14 cellular contexts compared by ENCODE assay signal in the genomic region with DNA sequence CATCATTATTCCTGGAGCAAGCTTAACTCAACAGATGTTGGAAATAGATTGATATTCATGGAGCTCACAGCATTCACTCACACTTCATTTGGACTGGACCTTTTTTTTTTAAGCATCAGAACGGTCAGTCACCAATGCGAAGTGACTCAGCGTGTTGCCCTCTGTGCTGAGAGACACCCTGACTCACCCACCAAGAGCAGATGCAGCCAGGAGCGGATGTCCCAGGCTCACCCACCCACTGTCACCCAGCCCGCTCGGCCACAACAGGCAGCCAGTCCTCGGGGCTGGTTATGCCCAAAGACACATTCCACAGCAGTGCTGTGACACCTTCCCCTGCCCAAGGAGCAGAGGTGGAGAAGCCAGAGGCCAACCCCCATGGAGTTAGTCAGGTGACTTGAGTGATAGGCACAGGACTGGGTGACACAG. TPM values are rescaled to one million over a fixed set of nuclear protein-coding genes. Genes with fewer than 3 reads are reported as not detected.
DNase-seq lines count a peak whose midpoint lies in the region; FAIRE-seq and TF ChIP-seq lines count a peak whose summit lies in the region.
"Had no signal": no experiment of that assay in that cellular context is flagged by ENCODE, and none has a peak within 500 bp of the region (broad histone marks: within the 10 kb centered on the region; RNA-seq: fewer than 3 reads in every experiment).

No MANE protein-coding gene starts in this region.

- CTCF ChIA-PET in CD4-positive, alpha-beta memory T cell (lab: Charles Lee; ENCODE audit: partially characterized antibody), result interaction anchor here (2.6 to 7.9 kb wide), 2 partner anchors 13 to 49 kb away, joined by 27 to 47 read pairs; a partner anchor contains a TSS

- H2AFZ ChIP-seq in astrocyte (ENCODE audit: low read depth, low read length), result no peak overlapping the region

- peaks cover 40% of the 10 kb centered on the region for H3K4me1 ChIP-seq in CD4-positive, alpha-beta memory T cell (ENCODE audit: insufficient read depth, low read length)
- H3K4me1 ChIP-seq in astrocyte (ENCODE audit: insufficient read depth, low read length), result peaks cover 5% of the 10 kb centered on the region
- H3K4me1 ChIP-seq in effector memory CD4-positive, alpha-beta T cell (ENCODE audit: control insufficient read depth, insufficient read depth, low read length, poor library complexity, severe bottlenecking), result peaks cover 19% of the 10 kb centered on the region
- H3K4me1 ChIP-seq in esophagus muscularis mucosa, result no peaks in the 10 kb centered on the region
- H3K4me1 ChIP-seq: right lobe of liver had no signal

- H3K4me3 Mint-ChIP-seq in CD4-positive, alpha-beta memory T cell, result no peak overlapping the region
- H3K4me3 Mint-ChIP-seq in astrocyte (ENCODE audit: unreplicated experiment), result no peak overlapping the region

- TF ChIP-seq POLR2A in esophagus muscularis mucosa (IDR thresholded peaks at IDR 0.05; ENCODE audit: low read depth), result no peak

- no peak overlapping the region for H3K4me3 ChIP-seq in CD4-positive, alpha-beta memory T cell (ENCODE audit: low read length in 2 of 2)
- H3K4me3 ChIP-seq in astrocyte (ENCODE audit: insufficient read depth, low read depth, low read length) (no peak overlapping the region), esophagus muscularis mucosa (no peak overlapping the region)
- H3K4me3 ChIP-seq in effector memory CD4-positive, alpha-beta T cell (ENCODE audit: insufficient read depth, low read depth, low read length, poor library complexity, severe bottlenecking), result no peak overlapping the region
- H3K4me3 ChIP-seq: right lobe of liver had no signal

- H3K27ac ChIP-seq in CD4-positive, alpha-beta memory T cell (ENCODE audit: low read depth, low read length), result no peak overlapping the region
- H3K27ac ChIP-seq in astrocyte (ENCODE audit: low read depth, low read length) (no peak overlapping the region), esophagus muscularis mucosa (replicated peaks in 1 of 4) (no peak overlapping the region)
- H3K27ac ChIP-seq in effector memory CD4-positive, alpha-beta T cell (ENCODE audit: insufficient read depth, low read length, poor library complexity, severe bottlenecking), result no peak overlapping the region
- H3K27ac ChIP-seq: right lobe of liver had no signal

- no peak for TF ChIP-seq CTCF in astrocyte (IDR thresholded peaks at IDR 0.05; ENCODE audit: insufficient read depth, low read depth, low read length)
- TF ChIP-seq CTCF in esophagus muscularis mucosa (IDR thresholded peaks at IDR 0.05), result no peak

- peaks cover 60% of the 10 kb centered on the region for H3K36me3 ChIP-seq in CD4-positive, alpha-beta memory T cell (ENCODE audit: insufficient read depth, low read length)
- H3K36me3 ChIP-seq in astrocyte (ENCODE audit: insufficient read depth, low read length) (no peaks in the 10 kb centered on the region), esophagus muscularis mucosa (peaks cover 0 to 48% (median 24%) of the 10 kb centered on the region in 4 donors)
- H3K36me3 ChIP-seq in effector memory CD4-positive, alpha-beta T cell (ENCODE audit: control insufficient read depth, insufficient read depth, low read length), result peaks cover 64% of the 10 kb centered on the region

- H3K36me3 Mint-ChIP-seq in CD4-positive, alpha-beta memory T cell, result peaks cover 54 to 83% of the 10 kb centered on the region in 2 donors
- peaks cover 6% of the 10 kb centered on the region for H3K36me3 Mint-ChIP-seq in astrocyte (ENCODE audit: low read depth, unreplicated experiment)

- H3K4me1 Mint-ChIP-seq in CD4-positive, alpha-beta memory T cell, result peaks cover 30 to 55% (median 38%) of the 10 kb centered on the region in 4 donors
- peaks cover 12% of the 10 kb centered on the region for H3K4me1 Mint-ChIP-seq in astrocyte (ENCODE audit: low read depth, unreplicated experiment)

- no peaks in the 10 kb centered on the region for H3K79me2 ChIP-seq in astrocyte (ENCODE audit: insufficient read depth, low read length)

- H4K20me1 ChIP-seq in astrocyte (ENCODE audit: insufficient read depth, low read length), result no peaks in the 10 kb centered on the region

- H3K27me3 Mint-ChIP-seq in CD4-positive, alpha-beta memory T cell, result no peaks in the 10 kb centered on the region
- H3K27me3 Mint-ChIP-seq in astrocyte (ENCODE audit: low read depth, unreplicated experiment), result no peaks in the 10 kb centered on the region

- no peak for DNase-seq in CD4-positive, alpha-beta memory T cell
- peak; percentile 45 for DNase-seq in HCEC 1CT
- DNase-seq in astrocyte (ENCODE audit: low read depth), result peak; percentile 47
- peak; percentile 62 for DNase-seq in mesenteric fat pad (ENCODE audit: low spot score)
- DNase-seq in stimulated activated CD8-positive, alpha-beta memory T cell treated with anti-CD3 and anti-CD28 coated beads, Interleukin-4, amount 100 ng/mL, for 48 hours, result no peak
- no peak for DNase-seq in effector memory CD4-positive, alpha-beta T cell
- no peak for DNase-seq in esophagus muscularis mucosa (ENCODE audit: extremely low spot score)
- DNase-seq in NCI-H1436 treated with DMSO at 0.1 percent for 48 hours (lab: John Stamatoyannopoulos, UW), result no peak
- DNase-seq: activated CD4-positive, alpha-beta T cell treated with anti-CD3 and anti-CD28 coated beads for 4 hours; activated gamma-delta T cell treated with Interleukin-2 at 50 U/mL for 16 hours; Karpas-422; NCI-H2081 treated with DMSO at 0.1 percent for 48 hours; right lobe of liver; T-helper 1 cell had no signal

- no peak overlapping the region for H3K4me2 ChIP-seq in astrocyte (ENCODE audit: low read length)

- POLR2A ChIA-PET in CD4-positive, alpha-beta memory T cell (lab: Charles Lee; ENCODE audit: partially characterized antibody), result interaction anchor here (1.3 to 8.0 kb wide), 3 partner anchors 12 to 49 kb away, joined by 7 to 63 read pairs (median 8); a partner anchor contains a TSS

- no peaks in the 10 kb centered on the region for H3K27me3 ChIP-seq in CD4-positive, alpha-beta memory T cell (ENCODE audit: insufficient read depth, low read length)
- H3K27me3 ChIP-seq in astrocyte (ENCODE audit: insufficient read depth, low read length), result no peaks in the 10 kb centered on the region
- no peaks in the 10 kb centered on the region for H3K27me3 ChIP-seq in effector memory CD4-positive, alpha-beta T cell (replicated peaks; ENCODE audit: control insufficient read depth, insufficient read depth, low read length, poor library complexity, severe bottlenecking)
- H3K27me3 ChIP-seq in esophagus muscularis mucosa, result no peaks in the 10 kb centered on the region
- H3K27me3 ChIP-seq: right lobe of liver had no signal

- intact Hi-C loops in CD4-positive, alpha-beta memory T cell (cut with micrococcal nuclease), result no loop called here
- intact Hi-C loops in esophagus muscularis mucosa (cut with DNase I), result no loop called here

- H3K27ac Mint-ChIP-seq in CD4-positive, alpha-beta memory T cell, result peak overlapping the region in 4 of 7 donors; percentile 32 to 81 (median 39)
- H3K27ac Mint-ChIP-seq in astrocyte (ENCODE audit: unreplicated experiment), result no peak overlapping the region

- H3K9me3 Mint-ChIP-seq in CD4-positive, alpha-beta memory T cell, result no peaks in the 10 kb centered on the region
- no peaks in the 10 kb centered on the region for H3K9me3 Mint-ChIP-seq in astrocyte (ENCODE audit: unreplicated experiment)

- no peak for TF ChIP-seq EP300 in esophagus muscularis mucosa (IDR thresholded peaks at IDR 0.05)

- no peaks in the 10 kb centered on the region for H3K9me3 ChIP-seq in CD4-positive, alpha-beta memory T cell (ENCODE audit: control insufficient read depth in 1 of 2, low read length in 2 of 2)
- H3K9me3 ChIP-seq in astrocyte (ENCODE audit: insufficient read depth, low read depth, low read length) (no peaks in the 10 kb centered on the region), esophagus muscularis mucosa (no peaks in the 10 kb centered on the region)
- no peaks in the 10 kb centered on the region for H3K9me3 ChIP-seq in effector memory CD4-positive, alpha-beta T cell (ENCODE audit: control insufficient read depth, low read length)
- H3K9me3 ChIP-seq: right lobe of liver had no signal

- WGBS in esophagus muscularis mucosa, result 75% methylated on average over 7 of the region's 7 CpGs

- no peak overlapping the region for H3K9ac ChIP-seq in astrocyte (ENCODE audit: low read length)

- no peak for FAIRE-seq in astrocyte (lab: Jason Lieb, UNC)

RNA-seq across cellular contexts. Expression of a gene that starts 15.7 kb away (rescaled TPM):
- total RNA-seq in CD4-positive, alpha-beta memory T cell, result 100 to 1,000 TPM; 296 to 306 TPM
- polyA plus RNA-seq in CD4-positive, alpha-beta memory T cell, result 100 to 1,000 TPM; 544 to 586 TPM
- total RNA-seq in astrocyte, result 18.7 and 22.0 TPM in 2 replicates
- 50.6 TPM for total RNA-seq in mesenteric fat pad
- total RNA-seq in esophagus muscularis mucosa, result 10 to 100 TPM; 24.1 to 54.5 (median 30.4) TPM

RNA-seq across cellular contexts. Expression of a gene that starts 58.5 kb away (rescaled TPM):
- 10 to 100 TPM; 19.5 to 24.9 TPM for total RNA-seq in CD4-positive, alpha-beta memory T cell
- polyA plus RNA-seq in CD4-positive, alpha-beta memory T cell, result 1 to 10 TPM; 4.1 to 4.4 TPM
- total RNA-seq in astrocyte (15.6 and 16.0 TPM in 2 replicates), mesenteric fat pad (8.6 TPM), esophagus muscularis mucosa (10 to 100 TPM in 1 of 4 donors, 1 to 10 TPM in 3; 6.6 to 18.0 (median 8.3) TPM)

Comparison
In these comparisons a context has a peak if more than half of its experiments do, and no peak if none do; other contexts are left out.
1. DNase-seq: peak in HCEC 1CT (single experiment), astrocyte (single experiment) and mesenteric fat pad (single experiment); none in CD4-positive, alpha-beta memory T cell (0 of 5), stimulated activated CD8-positive, alpha-beta memory T cell treated with anti-CD3 and anti-CD28 coated beads, Interleukin-4, amount 100 ng/mL, for 48 hours (single experiment), effector memory CD4-positive, alpha-beta T cell (0 of 3), esophagus muscularis mucosa (single experiment) and NCI-H1436 treated with DMSO at 0.1 percent for 48 hours (single experiment).